In the genomic region with DNA sequence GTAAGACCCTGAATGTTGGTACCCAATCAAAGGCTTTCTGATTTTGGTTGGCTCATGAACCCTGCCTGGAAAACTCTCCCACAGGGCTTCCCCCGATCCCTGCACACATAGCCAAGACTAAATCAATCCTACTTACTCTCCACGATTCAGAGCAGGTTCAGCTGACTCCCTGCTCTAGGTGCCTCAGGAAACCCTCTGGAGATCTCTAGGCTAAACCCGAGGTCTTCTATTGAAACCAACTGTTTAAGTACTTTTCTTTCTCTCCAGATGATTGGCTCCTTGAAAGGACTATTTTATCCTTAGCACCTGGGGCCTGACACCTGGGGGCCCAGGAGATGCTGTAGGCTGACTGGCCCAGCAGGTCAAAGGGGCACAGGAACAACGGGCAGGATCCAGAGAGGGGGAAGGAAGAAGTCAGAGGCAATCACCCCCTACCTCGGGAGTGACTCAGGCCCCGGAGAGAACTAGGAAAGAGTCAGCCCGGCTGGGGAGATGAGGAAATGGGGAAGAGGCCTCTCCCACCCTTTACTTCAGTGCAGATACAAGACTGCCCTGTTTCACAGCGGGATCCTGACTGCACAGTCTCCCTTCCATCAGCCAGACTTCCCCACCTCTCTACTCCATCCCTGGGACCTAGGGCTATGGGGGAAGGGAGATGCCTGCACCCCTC, we compare ENCODE assay signal across 9 cellular contexts. TPM values are rescaled to one million over a fixed set of nuclear protein-coding genes. Genes with fewer than 3 reads are reported as not detected.
DNase-seq lines count a peak whose midpoint lies in the region; ATAC-seq and TF ChIP-seq lines count a peak whose summit lies in the region.
"Had no signal": no experiment of that assay in that cellular context is flagged by ENCODE, and none has a peak within 500 bp of the region (broad histone marks: within the 10 kb centered on the region; RNA-seq: fewer than 3 reads in every experiment).

No MANE protein-coding gene starts in this region.

- TF ChIP-seq POLR2A in transverse colon (IDR thresholded peaks at IDR 0.05), result peak; percentile 13

- peaks cover 0 to 8% (median 4%) of the 10 kb centered on the region in 4 donors for H3K36me3 ChIP-seq in transverse colon

- TF ChIP-seq CTCF in CD4-positive, alpha-beta T cell (IDR thresholded peaks at IDR 0.05), result no peak
- TF ChIP-seq CTCF in transverse colon (IDR thresholded peaks at IDR 0.05), result no peak

- TF ChIP-seq EP300 in transverse colon (IDR thresholded peaks at IDR 0.05; ENCODE audit: low read depth), result no peak

- 0 to 2% methylated on average over 1 to 8 of the region's 8 CpGs for WGBS in transverse colon (ENCODE audit: low coverage in 1 of 2), 2 donors

- H3K27me3 Mint-ChIP-seq in CD4-positive, alpha-beta T cell, result no peaks in the 10 kb centered on the region

- POLR2A ChIA-PET in CD4-positive, alpha-beta T cell (lab: Charles Lee), result interaction anchor here (0.8 to 6.0 kb wide), 6 partner anchors 9 to 189 kb away, joined by 4 to 153 read pairs (median 10); a partner anchor contains a TSS

- intact Hi-C loops in CD4-positive, alpha-beta T cell (cut with DNase I, micrococcal nuclease), result no loop called here
- intact Hi-C loops in transverse colon (cut with DNase I; ENCODE audit: low total_unique reads), result no loop called here

- peaks cover 56% of the 10 kb centered on the region for H3K4me1 Mint-ChIP-seq in CD4-positive, alpha-beta T cell (ENCODE audit: low read depth)

- peak overlapping the region; percentile 82 for H3K27ac Mint-ChIP-seq in CD4-positive, alpha-beta T cell

- H3K27me3 ChIP-seq in CD4-positive, alpha-beta T cell (ENCODE audit: control insufficient read depth, insufficient read depth, low read length), result no peaks in the 10 kb centered on the region
- H3K27me3 ChIP-seq in transverse colon, result no peaks in the 10 kb centered on the region

- H3K4me1 ChIP-seq in transverse colon, result peaks cover 11 to 41% (median 33%) of the 10 kb centered on the region in 4 donors

- ATAC-seq in CD4-positive, alpha-beta T cell (ENCODE audit: poor library complexity), result no peak
- no peak for ATAC-seq in HG02642 (IDR thresholded peaks at IDR 0.05; ENCODE audit: poor library complexity, unreplicated experiment)
- no peak for ATAC-seq in GM18502 (IDR thresholded peaks at IDR 0.05; ENCODE audit: poor library complexity, unreplicated experiment)

- peaks cover 37% of the 10 kb centered on the region for H3K36me3 Mint-ChIP-seq in CD4-positive, alpha-beta T cell (ENCODE audit: low read depth)

- in situ Hi-C loops in KBM-7 (cut with MboI; ENCODE audit: low pct_unique_long_range_greater_than_20kb, low sequenced_read_pairs), result no loop called here
- in situ Hi-C loops in transverse colon (cut with MboI; ENCODE audit: low pct_ligation_motif_present in 1 of 4, low pct_unique_long_range_greater_than_20kb in 1 of 4, low sequenced_read_pairs in 3 of 4), result no loop called here

- peak overlapping the region; percentile 13 for H3K27ac ChIP-seq in CD4-positive, alpha-beta T cell (ENCODE audit: low read depth, low read length)
- H3K27ac ChIP-seq in angular gyrus (ENCODE audit: low read depth, low read length) (peak overlapping the region; percentile 11), transverse colon (peak overlapping the region; percentile 85 to 92 (median 88))

- peak overlapping the region; percentile 96 to 98 (median 97) for H3K4me3 ChIP-seq in transverse colon

- H3K9me3 Mint-ChIP-seq in CD4-positive, alpha-beta T cell, result no peaks in the 10 kb centered on the region

- peak overlapping the region; percentile 93 for H3K4me3 Mint-ChIP-seq in CD4-positive, alpha-beta T cell

- CTCF ChIA-PET in CD4-positive, alpha-beta T cell (lab: Charles Lee), result interaction anchor here (0.6 to 2.6 kb wide), 4 partner anchors 15 to 615 kb away, joined by 3 to 14 read pairs (median 3); no protein-coding TSS in a partner anchor

- DNase-seq in CD4-positive, alpha-beta T cell, result no peak
- DNase-seq in KBM-7 (peak; percentile 68), kidney tubule cell (ENCODE audit: low spot score) (peak; percentile 77), transverse colon (no peak), HUDEP-2 (lab: John Stamatoyannopoulos, UW; ENCODE audit: unreplicated experiment in 76 of 76) (no peak)

- no peaks in the 10 kb centered on the region for H3K9me3 ChIP-seq in CD4-positive, alpha-beta T cell (ENCODE audit: control insufficient read depth, low read length)
- no peaks in the 10 kb centered on the region for H3K9me3 ChIP-seq in transverse colon

RNA-seq across cellular contexts. Expression of a gene that starts 2.0 kb away (rescaled TPM):
- 10 to 100 TPM; 12.7 to 14.7 TPM for total RNA-seq in CD4-positive, alpha-beta T cell
- 10 to 100 TPM; 32.5 to 62.9 (median 40.3) TPM for total RNA-seq in transverse colon

RNA-seq across cellular contexts. Expression of a gene that starts 6.3 kb away (rescaled TPM):
- total RNA-seq in CD4-positive, alpha-beta T cell, result 1 to 10 TPM in 1 of 2 experiments, under 1 TPM in 1; 0.95 to 2.4 TPM
- 1 to 10 TPM in 1 of 4 donors, not detected in 3; 6.3 TPM for total RNA-seq in transverse colon
- total RNA-seq: T-helper 2 cell treated with Interferon-gamma antibody and Interleukin-4, amounts not matched to agents 100 ng/mL and 5 ng/mL, for 36 hours had no signal

RNA-seq across cellular contexts. Expression of a gene that starts 13.1 kb away (rescaled TPM):
- total RNA-seq in CD4-positive, alpha-beta T cell, result 10 to 100 TPM; 39.1 to 41.7 TPM
- 10 to 100 TPM; 25.8 to 41.1 (median 33.0) TPM for total RNA-seq in transverse colon

RNA-seq across cellular contexts. Expression of a gene that starts 14.1 kb away (rescaled TPM):
- total RNA-seq in CD4-positive, alpha-beta T cell, result 100 to 1,000 TPM; 161 to 163 TPM
- 1 to 10 TPM; 2.8 to 9.8 (median 4.8) TPM for total RNA-seq in transverse colon

RNA-seq across cellular contexts. Expression of a gene that starts 27.0 kb away (rescaled TPM):
- 1 to 10 TPM; 3.4 to 3.5 TPM for total RNA-seq in CD4-positive, alpha-beta T cell
- 10 to 100 TPM in 1 of 4 donors, 1 to 10 TPM in 2, not detected in 1; 5.8 to 10.5 (median 7.0) TPM for total RNA-seq in transverse colon

Comparison
In these comparisons a context has a peak if more than half of its experiments do, and no peak if none do; other contexts are left out.
1. DNase-seq: peak in KBM-7 (single experiment) and kidney tubule cell (single experiment); none in CD4-positive, alpha-beta T cell (0 of 10), transverse colon (single experiment) and HUDEP-2 (0 of 76).
2. H3K27ac ChIP-seq: peak in every context shown above with its lines; median percentile 88 in transverse colon; 13 in CD4-positive, alpha-beta T cell; 11 in angular gyrus.